Comparison of ENCODE assay signal across 35 cellular contexts in genomic region chr18:37170984-37171383, GRCh38.
"Had no signal": no experiment of that assay in that cellular context is flagged by ENCODE, and none has a peak within 500 bp of the region (broad histone marks: within the 10 kb centered on the region; RNA-seq: fewer than 3 reads in every experiment).

No MANE protein-coding gene starts in this region.

- H3K4me2 ChIP-seq: KMS-11 had no signal

- H3K4me3 ChIP-seq: MG63 had no signal

- H3K9me3 ChIP-seq: MG63 had no signal

- DNase-seq: Karpas-422, Kasumi-1, KBM-7, KG1, MG63, MM.1S, MV-4-11, NCI-H1048, NCI-H1092, NCI-H1092 treated with DMSO at 0.1 percent for 48 hours, NCI-H1105, NCI-H1105 treated with DMSO at 0.1 percent for 48 hours, NCI-H1417, NCI-H1417 treated with DMSO at 0.1 percent for 48 hours, NCI-H1436, NCI-H1436 treated with DMSO at 0.1 percent for 48 hours, NCI-H146, NCI-H1694, NCI-H1694 treated with DMSO at 0.1 percent for 48 hours, NCI-H187, NCI-H187 treated with DMSO at 0.1 percent for 48 hours, NCI-H1930, NCI-H2029, NCI-H2029 treated with DMSO at 0.1 percent for 48 hours, NCI-H2081, NCI-H2081 treated with DMSO at 0.1 percent for 48 hours, NCI-H2107, NCI-H2171, NCI-H2171 treated with DMSO at 0.1 percent for 48 hours, NCI-H2227 treated with DMSO at 0.1 percent for 48 hours, NCI-H226, NCI-H345, NCI-H446, NCI-H446 treated with DMSO at 0.1 percent for 48 hours had no signal

- H3K27ac ChIP-seq: KMS-11 had no signal

- H3K9ac ChIP-seq: KMS-11 had no signal

- H3K27me3 ChIP-seq: MG63 had no signal

- H3K36me3 ChIP-seq: MG63 had no signal
